In genomic region chr11:23885801-23886200, GRCh38 we compare ENCODE assay signal across 16 cellular contexts.
A peak's percentile ranks its signal among the peaks of the same experiment; 100 is the strongest.
DNase-seq lines count a peak whose midpoint lies in the region; ATAC-seq and TF ChIP-seq lines count a peak whose summit lies in the region.
"Had no signal": no experiment of that assay in that cellular context is flagged by ENCODE, and none has a peak within 500 bp of the region (broad histone marks: within the 10 kb centered on the region; RNA-seq: fewer than 3 reads in every experiment).

No MANE protein-coding gene starts in this region.

- H3K14ac ChIP-seq in IMR-90 (replicated peaks; ENCODE audit: low read depth, low read length) = no peak overlapping the region

- no peak overlapping the region for H3K56ac ChIP-seq in IMR-90 (ENCODE audit: extremely low read depth, insufficient read depth, low read length)

- peak overlapping the region; percentile 49; the same call in 1 of the 2 replicates for H3K18ac ChIP-seq in IMR-90 (ENCODE audit: low read depth, low read length)

- peak overlapping the region; percentile 35; the same call in 1 of the 2 replicates for H3K4ac ChIP-seq in IMR-90 (ENCODE audit: low read depth, low read length)

- H4K91ac ChIP-seq in IMR-90 (ENCODE audit: insufficient read depth, low read depth, low read length) = peak overlapping the region; percentile 21; the same call in 1 of the 2 replicates

- H2BK5ac ChIP-seq in IMR-90 (ENCODE audit: low read depth, low read length, poor library complexity, severe bottlenecking) = no peak overlapping the region

- H2BK15ac ChIP-seq in IMR-90 (ENCODE audit: low read depth, low read length) = no peak overlapping the region

- H2AK9ac ChIP-seq in IMR-90 (replicated peaks; ENCODE audit: low read depth, low read length, poor library complexity) = no peak overlapping the region

- H4K20me1 ChIP-seq in IMR-90 (ENCODE audit: insufficient read depth, low read length) = no peaks in the 10 kb centered on the region

- peak overlapping the region; percentile 68 for H2BK20ac ChIP-seq in IMR-90 (ENCODE audit: low read depth, low read length)

- H2AK5ac ChIP-seq in IMR-90 (ENCODE audit: low read depth, low read length) = no peak overlapping the region

- H3K27me3 ChIP-seq in IMR-90 (ENCODE audit: control insufficient read depth, insufficient read depth, low read length) = no peaks in the 10 kb centered on the region
- H3K27me3 ChIP-seq in prostate gland (replicated peaks; ENCODE audit: insufficient read depth) = no peaks in the 10 kb centered on the region

- no peaks in the 10 kb centered on the region for H3K79me1 ChIP-seq in IMR-90 (ENCODE audit: low read depth in 1 of 2, low read length in 2 of 2)

- no peak overlapping the region for H3K27ac ChIP-seq in IMR-90 (ENCODE audit: insufficient read depth, low read length)
- no peak overlapping the region for H3K27ac ChIP-seq in prostate gland

- H4K5ac ChIP-seq in IMR-90 (ENCODE audit: low read depth, low read length) = no peak overlapping the region

- H3K23ac ChIP-seq in IMR-90 (ENCODE audit: low read depth, low read length) = no peak overlapping the region

- peaks cover 2% of the 10 kb centered on the region; the same call in 1 of the 2 replicates for H3K9me3 ChIP-seq in IMR-90 (ENCODE audit: control insufficient read depth, insufficient read depth, low read length)
- no peaks in the 10 kb centered on the region for H3K9me3 ChIP-seq in prostate gland

- POLR2A ChIA-PET in IMR-90 (lab: Charles Lee; ENCODE audit: unreplicated experiment) = no interaction called here

- CTCF ChIA-PET in IMR-90 (lab: Yijun Ruan, JAX) = no interaction called here

- no peaks in the 10 kb centered on the region for H3K36me3 ChIP-seq in IMR-90 (ENCODE audit: control insufficient read depth, insufficient read depth, low read length)
- no peaks in the 10 kb centered on the region for H3K36me3 ChIP-seq in prostate gland

- TF ChIP-seq RAD21 in IMR-90 (IDR thresholded peaks at IDR 0.05; ENCODE audit: low read length) = no peak

- no TSS peak for BruUV-seq in IMR-90 (replicated peaks; lab: Mats Ljungman, UMichigan)

- DNase-seq in IMR-90 (no peak), fibroblast of gingiva (ENCODE audit: low read depth) (peak; percentile 2), sciatic nerve (ENCODE audit: low spot score) (no peak), NCI-H146 (lab: John Stamatoyannopoulos, UW) (no peak), prostate gland (ENCODE audit: low spot score) (no peak)
- no peak for DNase-seq in stimulated activated naive CD8-positive, alpha-beta T cell treated with anti-CD3 and anti-CD28 coated beads, Interleukin-15, Interleukin-2, amounts not matched to agents 100 U/mL and 50 U/mL, for 24 hours
- DNase-seq: C1 segment of cervical spinal cord; Calu3; CD4-positive, alpha-beta memory T cell; COR-L47; DMS53; DMS79 treated with DMSO at 0.1 percent for 48 hours; GF-D8; GOT3; H7; HCEC 1CT had no signal

- H3K4me1 ChIP-seq in IMR-90 (ENCODE audit: control insufficient read depth, insufficient read depth, low read length) (no peaks in the 10 kb centered on the region), prostate gland (replicated peaks) (no peaks in the 10 kb centered on the region)

- no peak overlapping the region for H2AFZ ChIP-seq in IMR-90 (replicated peaks; ENCODE audit: low read length, poor library complexity)

- in situ Hi-C loops in IMR-90 (cut with MboI; ENCODE audit: low sequenced_read_pairs) = no loop called here

- H3K4me2 ChIP-seq in IMR-90 (ENCODE audit: low read depth, low read length) = no peak overlapping the region

- peak overlapping the region; percentile 74; the same call in 1 of the 2 replicates for H2BK120ac ChIP-seq in IMR-90 (ENCODE audit: low read depth, low read length)

- H3K9me1 ChIP-seq in IMR-90 (ENCODE audit: insufficient read depth, low read length) = no peaks in the 10 kb centered on the region

- ATAC-seq in IMR-90 (ENCODE audit: low read depth) = no peak
- peak; percentile 81 for ATAC-seq in sciatic nerve
- ATAC-seq in stimulated activated naive CD8-positive, alpha-beta T cell treated with anti-CD3 and anti-CD28 coated beads, Interleukin-15, Interleukin-2, amounts not matched to agents 100 U/mL and 50 U/mL, for 24 hours = no peak

- no peak overlapping the region for H3K9ac ChIP-seq in IMR-90 (ENCODE audit: low read depth, low read length)

- TF ChIP-seq CTCF in IMR-90 (conservative IDR thresholded peaks at IDR 0.05; ENCODE audit: low read depth, low read length) = no peak
- no peak for TF ChIP-seq CTCF in prostate gland (IDR thresholded peaks at IDR 0.05)

- TF ChIP-seq POLR2A in IMR-90 (IDR thresholded peaks at IDR 0.05; ENCODE audit: low read depth, low read length) (no peak), prostate gland (IDR thresholded peaks at IDR 0.05) (no peak)

- WGBS in IMR-90 (ENCODE audit: extremely low coverage in 2 of 2, insufficient read length in 1 of 2), 2 experiments = no CpG with 5 or more reads among the region's 2 CpGs
- WGBS in prostate gland = 88% methylated on average over 2 of the region's 2 CpGs

- dilution Hi-C loops in IMR-90 (cut with HindIII; ENCODE audit: low sequenced_read_pairs, unreplicated experiment) = no loop called here

- intact Hi-C loops in IMR-90 (cut with micrococcal nuclease) = no loop called here
- intact Hi-C loops in sciatic nerve (cut with DNase I) = no loop called here
- intact Hi-C loops in prostate gland (cut with DNase I) = no loop called here

- no peak overlapping the region for H4K8ac ChIP-seq in IMR-90 (ENCODE audit: low read depth in 2 of 2, low read length in 2 of 2)

- no peak overlapping the region for H3K4me3 ChIP-seq in IMR-90 (ENCODE audit: insufficient read depth, low read depth, low read length)
- no peak overlapping the region for H3K4me3 ChIP-seq in prostate gland

TF ChIP-seq in IMR-90, 13 proteins besides CTCF, POLR2A, EP300 and RAD21:
- no peak for TF ChIP-seq FOS (IDR thresholded peaks at IDR 0.05; ENCODE audit: low read depth, low read length)
- TF ChIP-seq USF2 (IDR thresholded peaks at IDR 0.05; ENCODE audit: low read depth, low read length) = no peak
- TF ChIP-seq CHD1 (IDR thresholded peaks at IDR 0.05; ENCODE audit: low read depth, low read length) = no peak
- no peak for TF ChIP-seq MAZ (IDR thresholded peaks at IDR 0.05; ENCODE audit: borderline replicate concordance, low read depth, low read length)
- TF ChIP-seq NFE2L2 (IDR thresholded peaks at IDR 0.05; ENCODE audit: low read depth, low read length) = no peak
TF ChIP-seq in IMR-90: peak in this region for 0.
